In genomic region chr20:18133962-18134361, GRCh38 we compare ENCODE assay signal across 28 cellular contexts. TPM values are rescaled to one million over a fixed set of nuclear protein-coding genes. Genes with fewer than 3 reads are reported as not detected.
A peak's percentile ranks its signal among the peaks of the same experiment; 100 is the strongest.
DNase-seq lines count a peak whose midpoint lies in the region; FAIRE-seq and TF ChIP-seq lines count a peak whose summit lies in the region.
"Had no signal": no experiment of that assay in that cellular context is flagged by ENCODE, and none has a peak within 500 bp of the region (broad histone marks: within the 10 kb centered on the region; RNA-seq: fewer than 3 reads in every experiment).

No MANE protein-coding gene starts in this region.

- no peaks in the 10 kb centered on the region for H4K20me1 ChIP-seq in H1 (replicated peaks in 1 of 2; ENCODE audit: control insufficient read depth in 1 of 2, insufficient read depth in 2 of 2, low read length in 2 of 2)

- H3K27me3 ChIP-seq in breast epithelium, result no peaks in the 10 kb centered on the region
- H3K27me3 ChIP-seq in H1 (replicated peaks in 1 of 4; ENCODE audit: control insufficient read depth in 3 of 4, extremely low read depth in 1 of 4, insufficient read depth in 3 of 4, low read length in 3 of 4), result no peaks in the 10 kb centered on the region; a peak in 1 of 7 replicates
- peaks cover 0 to 7% (median 0%) of the 10 kb centered on the region in 7 donors for H3K27me3 ChIP-seq in spleen (replicated peaks in 1 of 7)
- H3K27me3 ChIP-seq: BE2C, MG63, tibial nerve had no signal

- FAIRE-seq in H1 (lab: Jason Lieb, UNC), result no peak
- FAIRE-seq: A204.1 had no signal

- no TSS peak for BruUV-seq in MCF 10A (replicated peaks; lab: Mats Ljungman, UMichigan)

- no peak overlapping the region for H2BK12ac ChIP-seq in H1 (ENCODE audit: low read depth, low read length)

- no peak overlapping the region for H3K56ac ChIP-seq in H1 (replicated peaks; ENCODE audit: insufficient read length, low read depth, low read length)

- 76% methylated on average over 2 of the region's 2 CpGs; no CpG with 5 or more reads in 1 of the 2 experiments for WGBS in H1 (ENCODE audit: extremely low coverage in 1 of 2, insufficient coverage in 1 of 2, insufficient read length in 1 of 2, insufficient replicate concordance in 2 of 2, low coverage in 1 of 2, low lambda C conversion rate in 2 of 2, missing lambda C conversion rate in 1 of 2), 2 experiments
- WGBS in spleen, 5 donors, result 58 to 83% (median 80%) methylated on average over 2 of the region's 2 CpGs

- peaks cover 10 to 11% of the 10 kb centered on the region in 2 experiments for H3K79me2 ChIP-seq in H1 (ENCODE audit: control insufficient read depth in 1 of 2, insufficient read depth in 2 of 2, low read length in 2 of 2)

- TF ChIP-seq EP300 in H1 (IDR thresholded peaks at IDR 0.05; ENCODE audit: borderline replicate concordance in 1 of 2, low read depth in 2 of 2, low read length in 2 of 2), result no peak

- no peak overlapping the region for H3K4me3 ChIP-seq in breast epithelium
- H3K4me3 ChIP-seq in H1 (ENCODE audit: extremely low read depth in 1 of 4, insufficient read depth in 2 of 4, low read depth in 3 of 4, low read length in 4 of 4), result no peak overlapping the region
- H3K4me3 ChIP-seq in spleen, result no peak overlapping the region
- H3K4me3 ChIP-seq: coronary artery, GM23248, MG63, tibial nerve had no signal

- no peak overlapping the region for H2BK20ac ChIP-seq in H1 (ENCODE audit: low read length)

- H3K4me2 ChIP-seq in H1 (ENCODE audit: insufficient read depth in 1 of 2, low read depth in 2 of 2, low read length in 2 of 2), result no peak overlapping the region
- H3K4me2 ChIP-seq: SK-N-SH had no signal

- DNase-seq in MCF 10A (ENCODE audit: unreplicated experiment) (peak; percentile 7), breast epithelium (ENCODE audit: low spot score in 2 of 2) (no peak), H1 (ENCODE audit: low read depth in 1 of 2, low spot score in 2 of 2) (no peak), mucosa of gallbladder (ENCODE audit: low spot score) (peak; percentile 42), spleen (no peak), SW 1271 (lab: John Stamatoyannopoulos, UW) (no peak), NCI-H82 (lab: John Stamatoyannopoulos, UW) (no peak), DMS79 (lab: John Stamatoyannopoulos, UW) (no peak)
- DNase-seq: activated CD8-positive, alpha-beta memory T cell treated with anti-CD3 and anti-CD28 coated beads, Interleukin-2, amount 50 U/mL, for 48 hours; activated effector memory CD4-positive, alpha-beta T cell treated with Interleukin-2 at 50 U/mL for 16 hours; activated naive CD8-positive, alpha-beta T cell treated with anti-CD3 and anti-CD28 coated beads, Interleukin-2, amount 10 ng/mL, durations not matched to agents 7 days and 5 days; BE2C; Calu3; GM23248; head of caudate nucleus; MG63; midbrain; NCI-H1436; NCI-H510A treated with DMSO at 0.1 percent for 48 hours; SK-N-SH; stimulated activated CD4-positive, alpha-beta T cell treated with anti-CD3 and anti-CD28 coated beads, Interleukin-4, amount 100 ng/mL, for 24 hours; stimulated activated naive CD8-positive, alpha-beta T cell treated with anti-CD3 and anti-CD28 coated beads, Interleukin-15, Interleukin-2, amounts not matched to agents 100 U/mL and 50 U/mL, for 24 hours; WERI-Rb-1 had no signal

- no peak overlapping the region for H2BK15ac ChIP-seq in H1 (ENCODE audit: low read length)

- H4K5ac ChIP-seq in H1 (ENCODE audit: insufficient read length, low read depth, low read length), result no peak overlapping the region

- no peak overlapping the region for H4K8ac ChIP-seq in H1 (ENCODE audit: extremely low read depth, insufficient read depth, low read length)

- TF ChIP-seq POLR2A in breast epithelium (IDR thresholded peaks at IDR 0.05) (no peak), H1 (IDR thresholded peaks at IDR 0.05; ENCODE audit: control extremely low read depth in 1 of 2, low read depth in 2 of 2, low read length in 2 of 2) (no peak), spleen (IDR thresholded peaks at IDR 0.05) (no peak)

- H3K9me3 Mint-ChIP-seq in MCF 10A (ENCODE audit: unreplicated experiment), result no peaks in the 10 kb centered on the region
- H3K9me3 Mint-ChIP-seq: brain had no signal

- H3K9me3 ChIP-seq in breast epithelium, result no peaks in the 10 kb centered on the region
- H3K9me3 ChIP-seq in H1 (ENCODE audit: insufficient read depth in 2 of 2, low read depth in 1 of 2, low read length in 1 of 2), result no peaks in the 10 kb centered on the region
- no peaks in the 10 kb centered on the region for H3K9me3 ChIP-seq in spleen
- H3K9me3 ChIP-seq: BE2C, MG63, SK-N-SH, tibial nerve had no signal

- CTCF ChIA-PET in MCF 10A (lab: Yijun Ruan, JAX), result interaction anchor here (0.5 to 1.3 kb wide), 4 partner anchors 23 to 142 kb away, joined by 3 to 5 read pairs (median 4); no protein-coding TSS in a partner anchor
- CTCF ChIA-PET in H1 (lab: Charles Lee; ENCODE audit: partially characterized antibody), result interaction anchor here (1.0 to 1.7 kb wide), 2 partner anchors 12 to 484 kb away, joined by 3 read pairs; no protein-coding TSS in a partner anchor

- H2AK5ac ChIP-seq in H1 (ENCODE audit: low read depth, low read length), result no peak overlapping the region

- H3K4me3 Mint-ChIP-seq in MCF 10A (ENCODE audit: unreplicated experiment), result no peak overlapping the region
- H3K4me3 Mint-ChIP-seq: activated naive CD8-positive, alpha-beta T cell treated with anti-CD3 and anti-CD28 coated beads, Interleukin-2, amount 10 ng/mL, durations not matched to agents 7 days and 5 days had no signal

- no peak overlapping the region for H3K9ac ChIP-seq in H1 (replicated peaks in 1 of 4; ENCODE audit: extremely low read depth in 1 of 4, low read depth in 3 of 4, low read length in 3 of 4)
- H3K9ac ChIP-seq: GM23248, SK-N-SH had no signal

- POLR2A ChIA-PET in MCF 10A (lab: Yijun Ruan, JAX), result interaction anchor here (0.6 to 1.6 kb wide), 9 partner anchors 8 to 334 kb away, joined by 3 to 6 read pairs (median 3); partner anchors contain the start of gene ZNF133
- POLR2A ChIA-PET in H1 (lab: Charles Lee; ENCODE audit: partially characterized antibody), result no interaction called here

- peak overlapping the region; percentile 42; the same call in 1 of the 2 replicates for H2AFZ ChIP-seq in H1 (ENCODE audit: low read length)
- H2AFZ ChIP-seq: GM23248 had no signal

- peaks cover 3% of the 10 kb centered on the region; the same call in 1 of the 2 replicates for H3K23me2 ChIP-seq in H1 (ENCODE audit: low read depth, low read length)

- no peak overlapping the region for H3K4ac ChIP-seq in H1 (replicated peaks; ENCODE audit: insufficient read length, low read depth, low read length)

- no peak for TF ChIP-seq CTCF in MCF 10A (IDR thresholded peaks at IDR 0.05; ENCODE audit: unreplicated experiment)
- no peak for TF ChIP-seq CTCF in breast epithelium (IDR thresholded peaks at IDR 0.05)
- TF ChIP-seq CTCF in H1 (IDR thresholded peaks at IDR 0.05; ENCODE audit: control extremely low read depth in 1 of 3, insufficient read depth in 1 of 3, low read depth in 1 of 3, low read length in 3 of 3), result no peak
- TF ChIP-seq CTCF in spleen (IDR thresholded peaks at IDR 0.05 in 8 of 11, conservative IDR thresholded peaks at IDR 0.05 in 3 of 11), result no peak

- no peaks in the 10 kb centered on the region for H3K36me3 ChIP-seq in breast epithelium
- H3K36me3 ChIP-seq in H1 (ENCODE audit: control insufficient read depth in 2 of 4, insufficient read depth in 4 of 4, low read length in 3 of 4), result no peaks in the 10 kb centered on the region
- no peaks in the 10 kb centered on the region for H3K36me3 ChIP-seq in spleen
- H3K36me3 ChIP-seq: MG63, tibial nerve had no signal

- no peaks in the 10 kb centered on the region for H3K27me3 Mint-ChIP-seq in MCF 10A (ENCODE audit: insufficient read depth, unreplicated experiment)

- intact Hi-C loops in MCF 10A (cut with micrococcal nuclease), result no loop called here
- intact Hi-C loops in breast epithelium (cut with DNase I; ENCODE audit: low total_unique reads), result no loop called here
- intact Hi-C loops in spleen (cut with DNase I; ENCODE audit: low total_unique reads), result loop anchor here (10.0 kb wide), 1 partner anchor 629 kb away; no protein-coding TSS in a partner anchor

- H2BK120ac ChIP-seq in H1 (replicated peaks; ENCODE audit: low read depth, low read length), result no peak overlapping the region

- H3K27ac Mint-ChIP-seq in MCF 10A (ENCODE audit: low read depth, unreplicated experiment), result peak overlapping the region; percentile 25
- H3K27ac Mint-ChIP-seq: activated naive CD8-positive, alpha-beta T cell treated with anti-CD3 and anti-CD28 coated beads, Interleukin-2, amount 10 ng/mL, durations not matched to agents 7 days and 5 days; IgD-negative memory B cell had no signal

- no peak overlapping the region for H4K91ac ChIP-seq in H1 (replicated peaks; ENCODE audit: insufficient read length, low read length)

- no peaks in the 10 kb centered on the region for H3K79me1 ChIP-seq in H1 (ENCODE audit: low read depth, low read length)

- no peak overlapping the region for H3K18ac ChIP-seq in H1 (ENCODE audit: extremely low read depth, low read length)

- no peak overlapping the region for H3K27ac ChIP-seq in breast epithelium
- no peak overlapping the region for H3K27ac ChIP-seq in H1 (ENCODE audit: low read depth, low read length)
- no peak overlapping the region for H3K27ac ChIP-seq in spleen
- H3K27ac ChIP-seq: coronary artery, GM23248, tibial nerve, WERI-Rb-1 had no signal

- peaks cover 5 to 6% of the 10 kb centered on the region in 2 donors for H3K4me1 ChIP-seq in breast epithelium
- H3K4me1 ChIP-seq in H1 (replicated peaks in 1 of 4; ENCODE audit: control insufficient read depth in 3 of 4, insufficient read depth in 4 of 4, low read length in 3 of 4), result peaks cover 0 to under 1% (median 0%) of the 10 kb centered on the region in 4 experiments; a peak in 2 of 7 replicates
- peaks cover 1 to 18% (median 16%) of the 10 kb centered on the region in 6 donors for H3K4me1 ChIP-seq in spleen

- no peak overlapping the region for H2BK5ac ChIP-seq in H1 (ENCODE audit: low read depth, low read length)

- no peak overlapping the region for H3K14ac ChIP-seq in H1 (ENCODE audit: insufficient read length)

- no peak for TF ChIP-seq RAD21 in H1 (IDR thresholded peaks at IDR 0.05 in 1 of 2, conservative IDR thresholded peaks at IDR 0.05 in 1 of 2; ENCODE audit: low read depth in 2 of 2, low read length in 2 of 2)

- no peaks in the 10 kb centered on the region for H3K36me3 Mint-ChIP-seq in MCF 10A (ENCODE audit: insufficient read depth, unreplicated experiment)
- H3K36me3 Mint-ChIP-seq: brain had no signal

- H3K4me1 Mint-ChIP-seq in MCF 10A (ENCODE audit: insufficient read depth, unreplicated experiment), result peaks cover 12% of the 10 kb centered on the region

- no peak overlapping the region for H3K23ac ChIP-seq in H1 (ENCODE audit: insufficient read length)

RNA-seq across cellular contexts. Expression of gene KAT14, which starts 3.7 kb away (rescaled TPM):
- total RNA-seq in MCF 10A (2022) (15.5 and 16.4 TPM in 2 replicates), breast epithelium (10 to 100 TPM; 11.1 to 17.4 (median 14.9) TPM), mucosa of gallbladder (16.6 TPM), spleen (10 to 100 TPM; 11.2 to 18.2 (median 13.8) TPM)
- 25.9 and 29.3 TPM in 2 replicates for total RNA-seq in H1 (2021; fragmentation: NEBNext Ultra II Directional; extraction: Animal tissue kit (Norgen Biotek cat#: 25700))
- polyA plus RNA-seq in H1 (2011; rRNA removed) (12.1 and 17.3 TPM in 2 replicates), spleen (1 to 10 TPM; 6.3 to 9.8 (median 6.9) TPM)
- polyA plus RNA-seq in H1 (2011; cell fraction: cytosol; rRNA removed), result 19.4 TPM
- 13.8 TPM for polyA plus RNA-seq in H1 (2011; cell fraction: nucleus; rRNA removed)
- 20.1 to 32.4 TPM (median 22.0 TPM) in 4 replicates for polyA plus RNA-seq in H1 (2012, experiment 1 of 2)
- polyA plus RNA-seq in H1 (2012, experiment 2 of 2), result 6.9 TPM
- polyA plus RNA-seq in H1 (2013, experiment 1 of 2), result 15.8 TPM
- polyA plus RNA-seq in H1 (2013, experiment 2 of 2), result 16.2 TPM
- 37.2 and 37.5 TPM in 2 replicates for polyA minus RNA-seq in H1 (2011; rRNA and poly(A)+ RNA removed)
- 17.4 TPM for polyA minus RNA-seq in H1 (2011; cell fraction: cytosol; rRNA and poly(A)+ RNA removed)
- polyA minus RNA-seq in H1 (2011; cell fraction: nucleus; rRNA and poly(A)+ RNA removed), result 22.8 TPM

RNA-seq across cellular contexts. Expression of gene PET117, which starts 3.7 kb away (rescaled TPM):
- total RNA-seq in MCF 10A (2022) (11.9 and 14.8 TPM in 2 replicates), breast epithelium (10 to 100 TPM; 12.3 to 13.8 (median 13.6) TPM), mucosa of gallbladder (21.8 TPM), spleen (10 to 100 TPM in 6 of 7 donors, 1 to 10 TPM in 1; 9.4 to 15.5 (median 12.0) TPM)
- total RNA-seq in H1 (2021; fragmentation: NEBNext Ultra II Directional; extraction: Animal tissue kit (Norgen Biotek cat#: 25700)), result 23.8 and 26.5 TPM in 2 replicates
- polyA plus RNA-seq in H1 (2011; rRNA removed) (6.5 and 9.1 TPM in 2 replicates), spleen (10 to 100 TPM in 1 of 3 donors, 1 to 10 TPM in 2; 8.4 to 12.9 (median 10.0) TPM)
- polyA plus RNA-seq in H1 (2011; cell fraction: cytosol; rRNA removed), result 19.8 TPM
- polyA plus RNA-seq in H1 (2011; cell fraction: nucleus; rRNA removed), result 3.9 TPM
- 17.2 to 18.2 TPM (median 17.7 TPM) in 4 replicates for polyA plus RNA-seq in H1 (2012, experiment 1 of 2)
- 6.0 TPM for polyA plus RNA-seq in H1 (2012, experiment 2 of 2)
- polyA plus RNA-seq in H1 (2013, experiment 1 of 2), result 16.9 TPM
- polyA plus RNA-seq in H1 (2013, experiment 2 of 2), result 18.3 TPM
- polyA minus RNA-seq in H1 (2011; rRNA and poly(A)+ RNA removed), result 4.2 and 5.7 TPM in 2 replicates
- 5.2 TPM for polyA minus RNA-seq in H1 (2011; cell fraction: cytosol; rRNA and poly(A)+ RNA removed)
- 6.8 TPM for polyA minus RNA-seq in H1 (2011; cell fraction: nucleus; rRNA and poly(A)+ RNA removed)

Comparison
In these comparisons a context has a peak if more than half of its experiments do, and no peak if none do; other contexts are left out.
1. DNase-seq: peak in MCF 10A (single experiment) and mucosa of gallbladder (single experiment); none in breast epithelium (0 of 2), H1 (0 of 2), spleen (single experiment), SW 1271 (0 of 2), NCI-H82 (single experiment) and DMS79 (single experiment).